ENCODE assay signal across 1 cellular context in genomic region chr18:41227993-41228392, GRCh38.
TF ChIP-seq lines count a peak whose summit lies in the region.

No MANE protein-coding gene starts in this region.

TF ChIP-seq in IMR-90, 13 proteins besides CTCF, POLR2A, EP300 and RAD21 (continued from another document):
- TF ChIP-seq, protein P1, sequence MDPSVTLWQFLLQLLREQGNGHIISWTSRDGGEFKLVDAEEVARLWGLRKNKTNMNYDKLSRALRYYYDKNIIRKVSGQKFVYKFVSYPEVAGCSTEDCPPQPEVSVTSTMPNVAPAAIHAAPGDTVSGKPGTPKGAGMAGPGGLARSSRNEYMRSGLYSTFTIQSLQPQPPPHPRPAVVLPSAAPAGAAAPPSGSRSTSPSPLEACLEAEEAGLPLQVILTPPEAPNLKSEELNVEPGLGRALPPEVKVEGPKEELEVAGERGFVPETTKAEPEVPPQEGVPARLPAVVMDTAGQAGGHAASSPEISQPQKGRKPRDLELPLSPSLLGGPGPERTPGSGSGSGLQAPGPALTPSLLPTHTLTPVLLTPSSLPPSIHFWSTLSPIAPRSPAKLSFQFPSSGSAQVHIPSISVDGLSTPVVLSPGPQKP (IDR thresholded peaks at IDR 0.05; ENCODE audit: borderline replicate concordance, low read depth, low read length): no peak
- TF ChIP-seq FOS (IDR thresholded peaks at IDR 0.05; ENCODE audit: low read depth, low read length) (no peak), CHD1 (IDR thresholded peaks at IDR 0.05; ENCODE audit: low read depth, low read length) (no peak), CEBPB (IDR thresholded peaks at IDR 0.05; ENCODE audit: low read depth, low read length) (no peak)
